ENCODE assay signal across 16 cellular contexts in genomic region chr2:102788880-102789250, GRCh38. TPM values are rescaled to one million over a fixed set of nuclear protein-coding genes. Genes with fewer than 3 reads are reported as not detected.
DNase-seq lines count a peak whose midpoint lies in the region; ATAC-seq, FAIRE-seq and TF ChIP-seq lines count a peak whose summit lies in the region.
"Had no signal": no experiment of that assay in that cellular context is flagged by ENCODE, and none has a peak within 500 bp of the region (broad histone marks: within the 10 kb centered on the region; RNA-seq: fewer than 3 reads in every experiment).

No MANE protein-coding gene starts in this region.

- no peak for FAIRE-seq in H54 (lab: Jason Lieb, UNC)
- FAIRE-seq: colon, islet of Langerhans had no signal

- ATAC-seq in left ventricle myocardium superior (peak; percentile 96), HG03439 (IDR thresholded peaks at IDR 0.05; ENCODE audit: unreplicated experiment) (no peak)
- ATAC-seq: activated CD4-positive, alpha-beta T cell treated with anti-CD3 and anti-CD28 coated beads for 36 hours had no signal

- no peak for TF ChIP-seq POLR2A in H54 (IDR thresholded peaks at IDR 0.05; ENCODE audit: low read depth, low read length)

- intact Hi-C loops in left ventricle myocardium superior (cut with micrococcal nuclease) = no loop called here

- peak; percentile 75 for DNase-seq in MV-4-11 (lab: John Stamatoyannopoulos, UW)
- peak; percentile 74 for DNase-seq in SIG-M5 treated with dmso at 0.1 percent for 504 hours (lab: John Stamatoyannopoulos, UW; ENCODE audit: unreplicated experiment)
- DNase-seq in left ventricle myocardium superior = peak; percentile 75
- peak; percentile 31 for DNase-seq in superior temporal gyrus (ENCODE audit: extremely low spot score)
- no peak for DNase-seq in H54 (ENCODE audit: insufficient read length, low spot score)
- no peak for DNase-seq in NCI-H128 (lab: John Stamatoyannopoulos, UW; ENCODE audit: unreplicated experiment)
- DNase-seq: activated CD4-positive, alpha-beta T cell treated with anti-CD3 and anti-CD28 coated beads for 36 hours; activated gamma-delta T cell; NCI-H1092 treated with DMSO at 0.1 percent for 48 hours; NK-92 treated with Interleukin-12 subunit alpha and Interleukin-12 subunit beta, amount 100 ng/mL, for 24 hours; SHP77 treated with DMSO at 0.1 percent for 48 hours; stimulated activated CD4-positive, alpha-beta T cell treated with anti-CD3 and anti-CD28 coated beads, Interleukin-2, amount 100 ng/mL, for 48 hours; T-helper 9 cell had no signal

RNA-seq across cellular contexts. Expression of gene TMEM182, which starts 27.0 kb away (rescaled TPM):
- total RNA-seq in left ventricle myocardium superior = 176 TPM

Comparison
In these comparisons a context has a peak if more than half of its experiments do, and no peak if none do; other contexts are left out.
1. DNase-seq: peak in MV-4-11 (single experiment), SIG-M5 treated with dmso at 0.1 percent for 504 hours (single experiment), left ventricle myocardium superior (single experiment) and superior temporal gyrus (single experiment); none in H54 (single experiment) and NCI-H128 (single experiment).